In genomic region chr7:133683182-133683454, GRCh38 we compare ENCODE assay signal across 30 cellular contexts.
"Had no signal": no experiment of that assay in that cellular context is flagged by ENCODE, and none has a peak within 500 bp of the region (broad histone marks: within the 10 kb centered on the region; RNA-seq: fewer than 3 reads in every experiment).

No MANE protein-coding gene starts in this region.

- H3K9me3 Mint-ChIP-seq: immature natural killer cell; memory B cell; natural killer cell treated with Interleukin-12 subunit alpha and Interleukin-12 subunit beta and Interleukin-15 and Interleukin-18, amount 100 ng/mL, for 72 hours; neural progenitor cell; type B pancreatic cell had no signal

- H3K4me3 ChIP-seq: dorsolateral prefrontal cortex, gastrocnemius medialis, heart right ventricle, lung, mucosa of descending colon, neural progenitor cell, psoas muscle, sigmoid colon, spleen, testis, tibial artery had no signal

- H3K9ac ChIP-seq: neural progenitor cell had no signal

- H2AFZ ChIP-seq: neural progenitor cell had no signal

- H3K4me1 ChIP-seq: gastrocnemius medialis, neural progenitor cell, psoas muscle, sigmoid colon, spleen, tibial artery had no signal

- H3K27me3 Mint-ChIP-seq: memory B cell; naive B cell; natural killer cell treated with Interleukin-12 subunit alpha and Interleukin-12 subunit beta and Interleukin-15 and Interleukin-18, amount 100 ng/mL, for 72 hours; stimulated activated memory B cell treated with anti-CD40 and anti-IgM and Interleukin-4, amounts not matched to agents 10 μg/mL and 1 μg/mL and 100 μg/mL, for 72 hours had no signal

- H3K36me3 ChIP-seq: gastrocnemius medialis, heart right ventricle, neural progenitor cell, sigmoid colon, tibial artery had no signal

- H3K27me3 ChIP-seq: dorsolateral prefrontal cortex, gastrocnemius medialis, heart right ventricle, neural progenitor cell, sigmoid colon, spleen, testis, tibial artery had no signal

- H3K27ac Mint-ChIP-seq: immature natural killer cell; memory B cell; mesothelial cell of epicardium; naive B cell; natural killer cell treated with Interleukin-12 subunit alpha and Interleukin-12 subunit beta and Interleukin-15 and Interleukin-18, amount 100 ng/mL, for 72 hours; neural progenitor cell; stimulated activated memory B cell treated with anti-CD40 and anti-IgM and Interleukin-4, amounts not matched to agents 10 μg/mL and 1 μg/mL and 100 μg/mL, for 72 hours; type B pancreatic cell had no signal

- H3K4me1 Mint-ChIP-seq: immature natural killer cell; stimulated activated memory B cell treated with anti-CD40 and anti-IgM and Interleukin-4, amounts not matched to agents 10 μg/mL and 1 μg/mL and 100 μg/mL, for 72 hours had no signal

- H3K4me2 ChIP-seq: neural progenitor cell had no signal

- H3K27ac ChIP-seq: dorsolateral prefrontal cortex, epithelial cell of prostate, gastrocnemius medialis, heart right ventricle, neural progenitor cell, psoas muscle, sigmoid colon, spleen, testis, tibial artery had no signal

- H3K36me3 Mint-ChIP-seq: natural killer cell treated with Interleukin-12 subunit alpha and Interleukin-12 subunit beta and Interleukin-15 and Interleukin-18, amount 100 ng/mL, for 72 hours; neural progenitor cell had no signal

- FAIRE-seq: colon, keratinocyte had no signal

- ATAC-seq: esophagus mucosa; gastrocnemius medialis; heart right ventricle; left ventricle myocardium superior; mucosa of descending colon; natural killer cell treated with Interleukin-12 subunit alpha and Interleukin-12 subunit beta and Interleukin-15 and Interleukin-18, amount 100 ng/mL, for 72 hours; psoas muscle; right cardiac atrium; stimulated activated memory B cell treated with anti-CD40 and anti-IgM and Interleukin-4, amounts not matched to agents 10 μg/mL and 1 μg/mL and 100 μg/mL, for 72 hours had no signal

- H3K9me3 ChIP-seq: gastrocnemius medialis, heart right ventricle, mucosa of descending colon, psoas muscle, sigmoid colon, spleen, testis, tibial artery had no signal

- H3K4me3 Mint-ChIP-seq: immature natural killer cell; memory B cell; mesothelial cell of epicardium; naive B cell; natural killer cell treated with Interleukin-12 subunit alpha and Interleukin-12 subunit beta and Interleukin-15 and Interleukin-18, amount 100 ng/mL, for 72 hours; neural progenitor cell; stimulated activated memory B cell treated with anti-CD40 and anti-IgM and Interleukin-4, amounts not matched to agents 10 μg/mL and 1 μg/mL and 100 μg/mL, for 72 hours; type B pancreatic cell had no signal

- DNase-seq: dorsolateral prefrontal cortex; effector CD4-positive, alpha-beta T cell; foreskin fibroblast; gastrocnemius medialis; heart right ventricle; hypothalamus; immature natural killer cell; left ventricle myocardium superior; mucosa of descending colon; naive B cell; psoas muscle; right cardiac atrium; sigmoid colon; spleen; stimulated activated CD4-positive, alpha-beta T cell treated with anti-CD3 and anti-CD28 coated beads, Interleukin-4, amount 100 ng/mL, for 4 hours; stimulated activated naive CD8-positive, alpha-beta T cell treated with anti-CD3 and anti-CD28 coated beads, Interleukin-15, Interleukin-2, amounts not matched to agents 100 U/mL and 50 U/mL, for 24 hours; substantia nigra; testis; tibial artery had no signal
